ENCODE assay signal across 8 cellular contexts in genomic region chrX:74535211-74535621, GRCh38.
DNase-seq lines count a peak whose midpoint lies in the region; ATAC-seq, FAIRE-seq and TF ChIP-seq lines count a peak whose summit lies in the region.

No MANE protein-coding gene starts in this region.

- peaks cover 30% of the 10 kb centered on the region for H3K4me1 Mint-ChIP-seq in activated T-helper 1 cell treated with anti-CD3 and anti-CD28 coated beads, Interleukin-12 subunit alpha, Interleukin-12 subunit beta, Interleukin-2, Interleukin-4 antibody, amounts not matched to agents 30 ng/mL and 10 ng/mL and 1 ng/mL, durations not matched to agents 14 hours and 24 hours and 36 hours (ENCODE audit: low read depth)
- H3K4me1 Mint-ChIP-seq in neural crest cell, result peaks cover 24% of the 10 kb centered on the region

- no peaks in the 10 kb centered on the region for H3K36me3 Mint-ChIP-seq in activated T-helper 1 cell treated with anti-CD3 and anti-CD28 coated beads, Interleukin-12 subunit alpha, Interleukin-12 subunit beta, Interleukin-2, Interleukin-4 antibody, amounts not matched to agents 30 ng/mL and 10 ng/mL and 1 ng/mL, durations not matched to agents 14 hours and 24 hours and 36 hours (ENCODE audit: low read depth)
- peaks cover 2% of the 10 kb centered on the region for H3K36me3 Mint-ChIP-seq in neural crest cell (ENCODE audit: low read depth)

- peak; percentile 12 for DNase-seq in BJ (ENCODE audit: low read depth)
- DNase-seq in NCI-H1105 (lab: John Stamatoyannopoulos, UW), result peak; percentile 38
- no peak for DNase-seq in activated T-helper 1 cell treated with anti-CD3 and anti-CD28 coated beads, Interleukin-12 subunit alpha, Interleukin-12 subunit beta, Interleukin-2, Interleukin-4 antibody, amounts not matched to agents 30 ng/mL and 10 ng/mL and 1 ng/mL, durations not matched to agents 14 hours and 24 hours and 36 hours (ENCODE audit: low spot score)
- peak; percentile 49 to 51 for DNase-seq in frontal cortex (ENCODE audit: low spot score in 2 of 2)
- no peak for DNase-seq in neural crest cell (ENCODE audit: low read depth, low spot score)
- no peak for DNase-seq in cerebellar nuclear complex (lab: John Stamatoyannopoulos, UW)

- H3K36me3 ChIP-seq in BJ (ENCODE audit: control insufficient read depth, insufficient read depth, low read length), result 0 out of 2 replicates have a peak, but pooled peaks cover 2% of the 10 kb centered on the region

- H3K27me3 ChIP-seq in BJ (ENCODE audit: control insufficient read depth, insufficient read depth, low read length), result no peaks in the 10 kb centered on the region

- CTCF ChIA-PET in BJ (lab: Yijun Ruan, JAX), result interaction anchor here (0.8 to 4.0 kb wide), 7 partner anchors 9 to 154 kb away, joined by 3 to 14 read pairs (median 7); partner anchors contain the start of gene SLC16A2

- POLR2A ChIA-PET in BJ (lab: Charles Lee), result interaction anchor here (0.5 kb wide), 1 partner anchor 175 kb away, joined by 10 read pairs; no protein-coding TSS in a partner anchor

- no peak overlapping the region for H3K27ac Mint-ChIP-seq in activated T-helper 1 cell treated with anti-CD3 and anti-CD28 coated beads, Interleukin-12 subunit alpha, Interleukin-12 subunit beta, Interleukin-2, Interleukin-4 antibody, amounts not matched to agents 30 ng/mL and 10 ng/mL and 1 ng/mL, durations not matched to agents 14 hours and 24 hours and 36 hours
- H3K27ac Mint-ChIP-seq in neural crest cell (ENCODE audit: unreplicated experiment), result no peak overlapping the region

- H3K9me3 Mint-ChIP-seq in activated T-helper 1 cell treated with anti-CD3 and anti-CD28 coated beads, Interleukin-12 subunit alpha, Interleukin-12 subunit beta, Interleukin-2, Interleukin-4 antibody, amounts not matched to agents 30 ng/mL and 10 ng/mL and 1 ng/mL, durations not matched to agents 14 hours and 24 hours and 36 hours, result no peaks in the 10 kb centered on the region
- peaks cover 6% of the 10 kb centered on the region for H3K9me3 Mint-ChIP-seq in neural crest cell

- ATAC-seq in GM18909 (IDR thresholded peaks at IDR 0.05; ENCODE audit: poor library complexity, unreplicated experiment) (peak; percentile 34), HG03457 (IDR thresholded peaks at IDR 0.05; ENCODE audit: unreplicated experiment) (no peak)

- intact Hi-C loops in activated T-helper 1 cell treated with anti-CD3 and anti-CD28 coated beads, Interleukin-12 subunit alpha, Interleukin-12 subunit beta, Interleukin-2, Interleukin-4 antibody, amounts not matched to agents 30 ng/mL and 10 ng/mL and 1 ng/mL, durations not matched to agents 14 hours and 24 hours and 36 hours (cut with micrococcal nuclease), result loop anchor here (5.0 to 10.0 kb wide), 2 partner anchors 80 to 243 kb away; partner anchors contain the start of gene RLIM

- FAIRE-seq in frontal cortex (lab: Jason Lieb, UNC), result no peak

- peak overlapping the region; percentile 73 for H3K4me3 Mint-ChIP-seq in activated T-helper 1 cell treated with anti-CD3 and anti-CD28 coated beads, Interleukin-12 subunit alpha, Interleukin-12 subunit beta, Interleukin-2, Interleukin-4 antibody, amounts not matched to agents 30 ng/mL and 10 ng/mL and 1 ng/mL, durations not matched to agents 14 hours and 24 hours and 36 hours
- H3K4me3 Mint-ChIP-seq in neural crest cell, result peak overlapping the region; percentile 88

- H3K4me3 ChIP-seq in BJ (ENCODE audit: low read depth, low read length), result no peak overlapping the region; the same call in 1 of the 2 replicates

- H3K27me3 Mint-ChIP-seq in activated T-helper 1 cell treated with anti-CD3 and anti-CD28 coated beads, Interleukin-12 subunit alpha, Interleukin-12 subunit beta, Interleukin-2, Interleukin-4 antibody, amounts not matched to agents 30 ng/mL and 10 ng/mL and 1 ng/mL, durations not matched to agents 14 hours and 24 hours and 36 hours (ENCODE audit: insufficient read depth), result no peaks in the 10 kb centered on the region
- no peaks in the 10 kb centered on the region for H3K27me3 Mint-ChIP-seq in neural crest cell (ENCODE audit: low read depth)

- TF ChIP-seq CTCF in BJ (IDR thresholded peaks at IDR 0.05; ENCODE audit: insufficient read depth, low read depth, low read length), result peak; percentile 54
- peak; percentile 50 for TF ChIP-seq CTCF in neural crest cell (conservative IDR thresholded peaks at IDR 0.05)

Comparison
In these comparisons a context has a peak if more than half of its experiments do, and no peak if none do; other contexts are left out.
1. DNase-seq: peak in BJ (single experiment), NCI-H1105 (single experiment) and frontal cortex (2 of 2); none in activated T-helper 1 cell treated with anti-CD3 and anti-CD28 coated beads, Interleukin-12 subunit alpha, Interleukin-12 subunit beta, Interleukin-2, Interleukin-4 antibody, amounts not matched to agents 30 ng/mL and 10 ng/mL and 1 ng/mL, durations not matched to agents 14 hours and 24 hours and 36 hours (single experiment), neural crest cell (single experiment) and cerebellar nuclear complex (0 of 2).